Comparison of ENCODE assay signal across 27 cellular contexts in genomic region chr2:7974936-7975335, GRCh38.
"Had no signal": no experiment of that assay in that cellular context is flagged by ENCODE, and none has a peak within 500 bp of the region (broad histone marks: within the 10 kb centered on the region; RNA-seq: fewer than 3 reads in every experiment).

No MANE protein-coding gene starts in this region.

- H3K9me3 ChIP-seq: stomach, suprapubic skin, testis, thoracic aorta, thyroid gland, tibial artery, transverse colon, upper lobe of left lung, upper lobe of right lung, uterus, vagina had no signal

- H3K4me3 ChIP-seq: stomach, suprapubic skin, testis, thoracic aorta, thyroid gland, tibial artery, tibial nerve, transverse colon, upper lobe of left lung, upper lobe of right lung, uterus, vagina had no signal

- H3K36me3 ChIP-seq: stomach, suprapubic skin, thoracic aorta, thyroid gland, tibial artery, tibial nerve, transverse colon, upper lobe of left lung, upper lobe of right lung, uterus, vagina had no signal

- DNase-seq: stimulated activated CD4-positive, alpha-beta T cell treated with anti-CD3 and anti-CD28 coated beads, Interleukin-2, amount 100 ng/mL, for 48 hours; stimulated activated CD4-positive, alpha-beta T cell treated with anti-CD3 and anti-CD28 coated beads, Interleukin-4, amount 100 ng/mL, for 1 hour; stimulated activated CD4-positive, alpha-beta T cell treated with anti-CD3 and anti-CD28 coated beads, Interleukin-4, amount 100 ng/mL, for 24 hours; stimulated activated CD4-positive, alpha-beta T cell treated with anti-CD3 and anti-CD28 coated beads, Interleukin-4, amount 100 ng/mL, for 4 hours; stimulated activated CD8-positive, alpha-beta memory T cell treated with anti-CD3 and anti-CD28 coated beads, Interleukin-4, amount 100 ng/mL, for 48 hours; stimulated activated naive B cell treated with anti-CD40 and anti-IgM and Interleukin-4, amounts not matched to agents 10 μg/mL and 1 μg/mL and 100 μg/mL, for 72 hours; stimulated activated naive CD4-positive, alpha-beta T cell; stimulated activated naive CD4-positive, alpha-beta T cell treated with Interleukin-2 at 50 U/mL for 16 hours; stimulated activated naive CD8-positive, alpha-beta T cell treated with anti-CD3 and anti-CD28 coated beads, Interleukin-15, amount 100 ng/mL, for 72 hours; stimulated activated naive CD8-positive, alpha-beta T cell treated with anti-CD3 and anti-CD28 coated beads, Interleukin-15, Interleukin-2, amounts not matched to agents 100 U/mL and 50 U/mL, for 24 hours; stomach; substantia nigra; testis; thyroid gland; tibial artery; transverse colon; trophoblast cell; upper lobe of left lung; upper lobe of right lung; uterus had no signal

- ATAC-seq: stimulated activated effector memory CD8-positive, alpha-beta T cell treated with anti-CD3 and anti-CD28 coated beads, Interleukin-12 subunit alpha, Interleukin-12 subunit beta, amount 100 ng/mL, for 72 hours; stimulated activated memory B cell treated with anti-CD40 and anti-IgM and Interleukin-4, amounts not matched to agents 10 μg/mL and 1 μg/mL and 100 μg/mL, for 72 hours; stimulated activated naive B cell treated with anti-CD40 and anti-IgM and Interleukin-4, amounts not matched to agents 10 μg/mL and 1 μg/mL and 100 μg/mL, for 72 hours; stimulated activated naive CD8-positive, alpha-beta T cell treated with anti-CD3 and anti-CD28 coated beads, Interleukin-15, amount 100 ng/mL, for 72 hours; stimulated activated naive CD8-positive, alpha-beta T cell treated with anti-CD3 and anti-CD28 coated beads, Interleukin-15, Interleukin-2, amounts not matched to agents 100 U/mL and 50 U/mL, for 24 hours; upper lobe of right lung had no signal

- H3K4me1 ChIP-seq: stomach, thyroid gland, tibial artery, tibial nerve, transverse colon, upper lobe of left lung, upper lobe of right lung, uterus, vagina had no signal

- H3K27ac ChIP-seq: stomach, suprapubic skin, testis, thoracic aorta, thyroid gland, tibial artery, tibial nerve, transverse colon, upper lobe of left lung, upper lobe of right lung, uterus, vagina had no signal

- H3K27me3 ChIP-seq: stomach, suprapubic skin, testis, thyroid gland, tibial artery, tibial nerve, transverse colon, upper lobe of left lung, upper lobe of right lung, uterus, vagina had no signal

- FAIRE-seq: urothelium cell line had no signal
